Comparison of ENCODE assay signal across 16 cellular contexts in genomic region chr3:120440001-120440703, GRCh38. TPM values are rescaled to one million over a fixed set of nuclear protein-coding genes. Genes with fewer than 3 reads are reported as not detected.
DNase-seq lines count a peak whose midpoint lies in the region; ATAC-seq, FAIRE-seq and TF ChIP-seq lines count a peak whose summit lies in the region.
"Had no signal": no experiment of that assay in that cellular context is flagged by ENCODE, and none has a peak within 500 bp of the region (broad histone marks: within the 10 kb centered on the region; RNA-seq: fewer than 3 reads in every experiment).

No MANE protein-coding gene starts in this region.

- H3K9me3 Mint-ChIP-seq in astrocyte (ENCODE audit: unreplicated experiment) (no peaks in the 10 kb centered on the region), glutamatergic neuron (ENCODE audit: unreplicated experiment) (no peaks in the 10 kb centered on the region)
- H3K9me3 Mint-ChIP-seq in activated CD8-positive, alpha-beta T cell treated with anti-CD3 and anti-CD28 coated beads, Interleukin-2, amount 10 ng/mL, durations not matched to agents 7 days and 5 days (ENCODE audit: insufficient read depth): no peaks in the 10 kb centered on the region
- H3K9me3 Mint-ChIP-seq: CD4-positive, alpha-beta T cell; stimulated activated naive B cell treated with anti-CD40 and anti-IgM and Interleukin-4, amounts not matched to agents 10 μg/mL and 1 μg/mL and 100 μg/mL, for 72 hours had no signal

- peak overlapping the region; percentile 37; the same call in 1 of the 2 replicates for H3K14ac ChIP-seq in IMR-90 (replicated peaks; ENCODE audit: low read depth, low read length)

- H2AFZ ChIP-seq in IMR-90 (replicated peaks; ENCODE audit: low read length, poor library complexity): no peak overlapping the region
- H2AFZ ChIP-seq in astrocyte (ENCODE audit: low read depth, low read length): no peak overlapping the region

- H3K36me3 ChIP-seq in IMR-90 (ENCODE audit: control insufficient read depth, insufficient read depth, low read length) (peaks cover 38% of the 10 kb centered on the region), astrocyte (ENCODE audit: insufficient read depth, low read length) (peaks cover 46% of the 10 kb centered on the region), stomach smooth muscle (ENCODE audit: control insufficient read depth in 2 of 2, insufficient read depth in 2 of 2, low read length in 2 of 2) (peaks cover 19 to 20% of the 10 kb centered on the region in 2 donors)

- WGBS in IMR-90 (ENCODE audit: extremely low coverage in 2 of 2, insufficient read length in 1 of 2), 2 experiments: 87% methylated on average over 3 of the region's 5 CpGs; no CpG with 5 or more reads in 1 of the 2 experiments

- FAIRE-seq in astrocyte (lab: Jason Lieb, UNC): no peak
- FAIRE-seq: K562 had no signal

- H2BK120ac ChIP-seq in IMR-90 (ENCODE audit: low read depth, low read length): peak overlapping the region; percentile 9; the same call in 1 of the 2 replicates

- no TSS peak for BruUV-seq in IMR-90 (replicated peaks; lab: Mats Ljungman, UMichigan)

- peaks cover 16 to 61% of the 10 kb centered on the region in 2 experiments for H3K79me1 ChIP-seq in IMR-90 (ENCODE audit: low read depth in 1 of 2, low read length in 2 of 2)

- peaks cover 92% of the 10 kb centered on the region for H3K79me2 ChIP-seq in astrocyte (ENCODE audit: insufficient read depth, low read length)

- intact Hi-C loops in IMR-90 (cut with micrococcal nuclease): no loop called here

- H3K27ac ChIP-seq in IMR-90 (ENCODE audit: insufficient read depth, low read length) (peak overlapping the region; percentile 59), astrocyte (ENCODE audit: low read depth, low read length) (peak overlapping the region; percentile 90), stomach smooth muscle (ENCODE audit: low read length) (peak overlapping the region; percentile 78)

- H3K36me3 Mint-ChIP-seq in astrocyte (ENCODE audit: low read depth, unreplicated experiment) (peaks cover 10% of the 10 kb centered on the region), glutamatergic neuron (ENCODE audit: unreplicated experiment) (no peaks in the 10 kb centered on the region)
- H3K36me3 Mint-ChIP-seq in activated CD8-positive, alpha-beta T cell treated with anti-CD3 and anti-CD28 coated beads, Interleukin-2, amount 10 ng/mL, durations not matched to agents 7 days and 5 days (ENCODE audit: low read depth): no peaks in the 10 kb centered on the region
- H3K36me3 Mint-ChIP-seq: stimulated activated naive B cell treated with anti-CD40 and anti-IgM and Interleukin-4, amounts not matched to agents 10 μg/mL and 1 μg/mL and 100 μg/mL, for 72 hours had no signal

- H3K27me3 ChIP-seq in IMR-90 (ENCODE audit: control insufficient read depth, insufficient read depth, low read length) (no peaks in the 10 kb centered on the region), astrocyte (ENCODE audit: insufficient read depth, low read length) (no peaks in the 10 kb centered on the region), stomach smooth muscle (ENCODE audit: control insufficient read depth in 1 of 2, insufficient read depth in 2 of 2, low read length in 2 of 2) (no peaks in the 10 kb centered on the region)

- H2BK15ac ChIP-seq in IMR-90 (ENCODE audit: low read depth, low read length): no peak overlapping the region

- H4K91ac ChIP-seq in IMR-90 (ENCODE audit: insufficient read depth, low read depth, low read length): no peak overlapping the region

- no peak for TF ChIP-seq CTCF in IMR-90 (conservative IDR thresholded peaks at IDR 0.05; ENCODE audit: low read depth, low read length)
- TF ChIP-seq CTCF in astrocyte (IDR thresholded peaks at IDR 0.05; ENCODE audit: insufficient read depth, low read depth, low read length): no peak
- TF ChIP-seq CTCF in glutamatergic neuron (IDR thresholded peaks at IDR 0.05; ENCODE audit: partially characterized antibody, unreplicated experiment): no peak

- DNase-seq in IMR-90: peak; percentile 58
- peak; percentile 73 for DNase-seq in astrocyte (ENCODE audit: low read depth)
- DNase-seq in iris pigment epithelial cell (ENCODE audit: low read depth): peak; percentile 57
- no peak for DNase-seq in glutamatergic neuron
- DNase-seq in activated CD4-positive, alpha-beta T cell treated with anti-CD3 and anti-CD28 coated beads for 48 hours: no peak
- no peak for DNase-seq in activated CD8-positive, alpha-beta T cell treated with anti-CD3 and anti-CD28 coated beads, Interleukin-2, amount 10 ng/mL, durations not matched to agents 7 days and 5 days
- DNase-seq: activated T-cell treated with anti-CD3 and anti-CD28 coated beads, Interleukin-2, amount 50 U/mL, for 48 hours; CD4-positive, alpha-beta T cell; mammary epithelial cell; NCI-H2029; posterior cingulate gyrus; stimulated activated CD4-positive, alpha-beta T cell treated with anti-CD3 and anti-CD28 coated beads, Interleukin-2, amount 100 ng/mL, for 48 hours; stimulated activated naive B cell treated with anti-CD40 and anti-IgM and Interleukin-4, amounts not matched to agents 10 μg/mL and 1 μg/mL and 100 μg/mL, for 72 hours had no signal

- H3K4me2 ChIP-seq in IMR-90 (ENCODE audit: low read depth, low read length) (peak overlapping the region; percentile 24; the same call in 1 of the 2 replicates), astrocyte (ENCODE audit: low read length) (peak overlapping the region; percentile 57)

- H3K18ac ChIP-seq in IMR-90 (ENCODE audit: low read depth, low read length): peak overlapping the region; percentile 58; the same call in 1 of the 2 replicates

- H4K20me1 ChIP-seq in IMR-90 (ENCODE audit: insufficient read depth, low read length): peaks cover 87% of the 10 kb centered on the region
- H4K20me1 ChIP-seq in astrocyte (ENCODE audit: insufficient read depth, low read length): peaks cover 63% of the 10 kb centered on the region

- CTCF ChIA-PET in IMR-90 (lab: Yijun Ruan, JAX): interaction anchor here (1.9 to 2.0 kb wide), 2 partner anchors 23 to 119 kb away, joined by 6 to 7 read pairs; no protein-coding TSS in a partner anchor
- CTCF ChIA-PET in activated CD8-positive, alpha-beta T cell treated with anti-CD3 and anti-CD28 coated beads, Interleukin-2, amount 10 ng/mL, durations not matched to agents 7 days and 5 days (lab: Charles Lee): interaction anchor here (1.1 kb wide), 1 partner anchor 354 kb away, joined by 3 read pairs; no protein-coding TSS in a partner anchor

- H3K4me3 Mint-ChIP-seq in astrocyte (ENCODE audit: unreplicated experiment) (no peak overlapping the region), glutamatergic neuron (ENCODE audit: unreplicated experiment) (no peak overlapping the region)
- no peak overlapping the region for H3K4me3 Mint-ChIP-seq in activated CD8-positive, alpha-beta T cell treated with anti-CD3 and anti-CD28 coated beads, Interleukin-2, amount 10 ng/mL, durations not matched to agents 7 days and 5 days
- H3K4me3 Mint-ChIP-seq: CD4-positive, alpha-beta T cell; stimulated activated naive B cell treated with anti-CD40 and anti-IgM and Interleukin-4, amounts not matched to agents 10 μg/mL and 1 μg/mL and 100 μg/mL, for 72 hours had no signal

- dilution Hi-C loops in IMR-90 (cut with HindIII; ENCODE audit: low sequenced_read_pairs, unreplicated experiment): no loop called here

- TF ChIP-seq RAD21 in IMR-90 (IDR thresholded peaks at IDR 0.05; ENCODE audit: low read length): no peak

- ATAC-seq in IMR-90 (ENCODE audit: low read depth): 0 out of 2 replicates have a peak, but pooled peaks have one; percentile 3
- ATAC-seq in HG02759 (IDR thresholded peaks at IDR 0.05; ENCODE audit: unreplicated experiment): no peak
- ATAC-seq in activated CD8-positive, alpha-beta T cell treated with anti-CD3 and anti-CD28 coated beads, Interleukin-2, amount 10 ng/mL, durations not matched to agents 7 days and 5 days: no peak
- ATAC-seq: K562; stimulated activated naive B cell treated with anti-CD40 and anti-IgM and Interleukin-4, amounts not matched to agents 10 μg/mL and 1 μg/mL and 100 μg/mL, for 72 hours had no signal

- no peak overlapping the region for H2AK9ac ChIP-seq in IMR-90 (replicated peaks; ENCODE audit: low read depth, low read length, poor library complexity)

- H3K9me1 ChIP-seq in IMR-90 (ENCODE audit: insufficient read depth, low read length): peaks cover 38% of the 10 kb centered on the region

- H3K23ac ChIP-seq in IMR-90 (ENCODE audit: low read depth, low read length): no peak overlapping the region; the same call in 1 of the 2 replicates

- 0 out of 2 replicates have a peak overlapping the region, but pooled peaks have one; percentile 30 for H2BK20ac ChIP-seq in IMR-90 (ENCODE audit: low read depth, low read length)

- H3K4me1 Mint-ChIP-seq in astrocyte (ENCODE audit: low read depth, unreplicated experiment) (peaks cover 66% of the 10 kb centered on the region), glutamatergic neuron (ENCODE audit: low read depth, unreplicated experiment) (peaks cover 1% of the 10 kb centered on the region)
- H3K4me1 Mint-ChIP-seq in activated CD8-positive, alpha-beta T cell treated with anti-CD3 and anti-CD28 coated beads, Interleukin-2, amount 10 ng/mL, durations not matched to agents 7 days and 5 days (ENCODE audit: low read depth): no peaks in the 10 kb centered on the region
- H3K4me1 Mint-ChIP-seq: stimulated activated naive B cell treated with anti-CD40 and anti-IgM and Interleukin-4, amounts not matched to agents 10 μg/mL and 1 μg/mL and 100 μg/mL, for 72 hours had no signal

- H3K9me3 ChIP-seq in IMR-90 (ENCODE audit: control insufficient read depth, insufficient read depth, low read length): no peaks in the 10 kb centered on the region
- H3K9me3 ChIP-seq in astrocyte (ENCODE audit: insufficient read depth, low read depth, low read length): no peaks in the 10 kb centered on the region
- no peaks in the 10 kb centered on the region for H3K9me3 ChIP-seq in stomach smooth muscle (ENCODE audit: control insufficient read depth in 2 of 2, low read length in 2 of 2)

- H2BK5ac ChIP-seq in IMR-90 (ENCODE audit: low read depth, low read length, poor library complexity, severe bottlenecking): peak overlapping the region; percentile 73

- H3K4me1 ChIP-seq in IMR-90 (ENCODE audit: control insufficient read depth, insufficient read depth, low read length): peaks cover 35% of the 10 kb centered on the region
- H3K4me1 ChIP-seq in astrocyte (ENCODE audit: insufficient read depth, low read length): peaks cover 69% of the 10 kb centered on the region
- H3K4me1 ChIP-seq in stomach smooth muscle (ENCODE audit: control insufficient read depth, insufficient read depth, low read length): peaks cover 74% of the 10 kb centered on the region

- no peak overlapping the region for H4K8ac ChIP-seq in IMR-90 (ENCODE audit: low read depth in 2 of 2, low read length in 2 of 2)

- in situ Hi-C loops in IMR-90 (cut with MboI; ENCODE audit: low sequenced_read_pairs): loop anchor here (25.0 kb wide), 2 partner anchors 347 to 1047 kb away; no protein-coding TSS in a partner anchor

- peak overlapping the region; percentile 98 for H3K27ac Mint-ChIP-seq in astrocyte (ENCODE audit: unreplicated experiment)
- H3K27ac Mint-ChIP-seq in glutamatergic neuron (ENCODE audit: unreplicated experiment): no peak overlapping the region
- no peak overlapping the region for H3K27ac Mint-ChIP-seq in activated CD8-positive, alpha-beta T cell treated with anti-CD3 and anti-CD28 coated beads, Interleukin-2, amount 10 ng/mL, durations not matched to agents 7 days and 5 days
- H3K27ac Mint-ChIP-seq: CD4-positive, alpha-beta T cell; stimulated activated naive B cell treated with anti-CD40 and anti-IgM and Interleukin-4, amounts not matched to agents 10 μg/mL and 1 μg/mL and 100 μg/mL, for 72 hours had no signal

- TF ChIP-seq POLR2A in IMR-90 (IDR thresholded peaks at IDR 0.05; ENCODE audit: low read depth, low read length): no peak

- H3K27me3 Mint-ChIP-seq in astrocyte (ENCODE audit: low read depth, unreplicated experiment) (no peaks in the 10 kb centered on the region), glutamatergic neuron (ENCODE audit: unreplicated experiment) (peaks cover 2% of the 10 kb centered on the region)
- peaks cover 9% of the 10 kb centered on the region for H3K27me3 Mint-ChIP-seq in activated CD8-positive, alpha-beta T cell treated with anti-CD3 and anti-CD28 coated beads, Interleukin-2, amount 10 ng/mL, durations not matched to agents 7 days and 5 days (ENCODE audit: low read depth)

- H2AK5ac ChIP-seq in IMR-90 (ENCODE audit: low read depth, low read length): 0 out of 2 replicates have a peak overlapping the region, but pooled peaks have one; percentile 37

- POLR2A ChIA-PET in IMR-90 (lab: Charles Lee; ENCODE audit: unreplicated experiment): no interaction called here
- POLR2A ChIA-PET in activated CD8-positive, alpha-beta T cell treated with anti-CD3 and anti-CD28 coated beads, Interleukin-2, amount 10 ng/mL, durations not matched to agents 7 days and 5 days (lab: Charles Lee): no interaction called here

- peak overlapping the region; percentile 81; the same call in 1 of the 2 replicates for H3K4ac ChIP-seq in IMR-90 (ENCODE audit: low read depth, low read length)

- no peak overlapping the region for H3K9ac ChIP-seq in IMR-90 (ENCODE audit: low read depth, low read length)
- H3K9ac ChIP-seq in astrocyte (ENCODE audit: low read length): peak overlapping the region; percentile 73
- no peak overlapping the region for H3K9ac ChIP-seq in stomach smooth muscle (ENCODE audit: low read length in 2 of 2)

- H3K4me3 ChIP-seq in IMR-90 (ENCODE audit: insufficient read depth, low read depth, low read length): no peak overlapping the region
- H3K4me3 ChIP-seq in astrocyte (ENCODE audit: insufficient read depth, low read depth, low read length): no peak overlapping the region
- peak overlapping the region in 1 of 2 donors; percentile 22 for H3K4me3 ChIP-seq in stomach smooth muscle (ENCODE audit: low read length in 2 of 2)
- H3K4me3 ChIP-seq: K562 had no signal

- no peak overlapping the region for H3K56ac ChIP-seq in IMR-90 (ENCODE audit: extremely low read depth, insufficient read depth, low read length)

- no peak overlapping the region for H4K5ac ChIP-seq in IMR-90 (ENCODE audit: low read depth, low read length)

RNA-seq across cellular contexts. Expression of gene FSTL1, which starts 10.6 kb away (rescaled TPM):
- total RNA-seq in IMR-90 (2012; rRNA removed) (1,097 and 1,642 TPM in 2 replicates), astrocyte (1,010 and 1,056 TPM in 2 replicates), glutamatergic neuron (ENCODE audit: unreplicated experiment) (206 TPM)
- polyA plus RNA-seq in IMR-90 (2012; rRNA removed): 864 and 916 TPM in 2 replicates
- 367 and 446 TPM in 2 replicates for polyA plus RNA-seq in IMR-90 (2012; cell fraction: cytosol; rRNA removed)
- 302 and 555 TPM in 2 replicates for polyA plus RNA-seq in IMR-90 (2012; cell fraction: nucleus; rRNA removed; ENCODE audit: low replicate concordance)
- under 1 TPM; 0.37 to 0.50 TPM for total RNA-seq in activated CD8-positive, alpha-beta T cell treated with anti-CD3 and anti-CD28 coated beads, Interleukin-2, amount 10 ng/mL, durations not matched to agents 7 days and 5 days

Comparison
In these comparisons a context has a peak if more than half of its experiments do, and no peak if none do; other contexts are left out.
1. DNase-seq: peak in IMR-90 (single experiment), astrocyte (single experiment) and iris pigment epithelial cell (single experiment); none in glutamatergic neuron (single experiment), activated CD4-positive, alpha-beta T cell treated with anti-CD3 and anti-CD28 coated beads for 48 hours (single experiment) and activated CD8-positive, alpha-beta T cell treated with anti-CD3 and anti-CD28 coated beads, Interleukin-2, amount 10 ng/mL, durations not matched to agents 7 days and 5 days (single experiment).
2. RNA of gene FSTL1, which starts 10.6 kb away (total RNA-seq): 1,097 to 1,642 TPM in IMR-90, 1,010 to 1,056 TPM in astrocyte and 206 TPM in glutamatergic neuron (single experiment); 0.37 to 0.50 TPM in activated CD8-positive, alpha-beta T cell treated with anti-CD3 and anti-CD28 coated beads, Interleukin-2, amount 10 ng/mL, durations not matched to agents 7 days and 5 days; every median in the first group is over 100 times any median in the second.
3. Peak in every context shown above with its lines, with median percentiles within 50 percentile points of each other: H3K27ac ChIP-seq.